Comparison of ENCODE assay signal across 18 cellular contexts in genomic region chr2:170733821-170734600, GRCh38. TPM values are rescaled to one million over a fixed set of nuclear protein-coding genes. Genes with fewer than 3 reads are reported as not detected.
DNase-seq lines count a peak whose midpoint lies in the region; ATAC-seq, FAIRE-seq and TF ChIP-seq lines count a peak whose summit lies in the region.
"Had no signal": no experiment of that assay in that cellular context is flagged by ENCODE, and none has a peak within 500 bp of the region (broad histone marks: within the 10 kb centered on the region; RNA-seq: fewer than 3 reads in every experiment).

No MANE protein-coding gene starts in this region.

- TF ChIP-seq CTCF in HepG2 (CRISPR knock-in tag; IDR thresholded peaks at IDR 0.05) (no peak), right lobe of liver (IDR thresholded peaks at IDR 0.05) (no peak), foreskin keratinocyte (conservative IDR thresholded peaks at IDR 0.05) (no peak)
- no peak for TF ChIP-seq CTCF in activated CD8-positive, alpha-beta T cell treated with anti-CD3 and anti-CD28 coated beads for 36 hours (IDR thresholded peaks at IDR 0.05)

- no peaks in the 10 kb centered on the region for H3K4me1 Mint-ChIP-seq in activated CD8-positive, alpha-beta T cell treated with anti-CD3 and anti-CD28 coated beads for 36 hours (ENCODE audit: low read depth)

- TF ChIP-seq EP300 in HepG2 (IDR thresholded peaks at IDR 0.05; ENCODE audit: low read depth in 2 of 2, low read length in 2 of 2): no peak
- no peak for TF ChIP-seq EP300 in HepG2 (CRISPR knock-in tag; IDR thresholded peaks at IDR 0.05; ENCODE audit: borderline replicate concordance)

- H3K27ac Mint-ChIP-seq in activated CD8-positive, alpha-beta T cell treated with anti-CD3 and anti-CD28 coated beads for 36 hours: no peak overlapping the region
- H3K27ac Mint-ChIP-seq: CD14-positive monocyte; CD8-positive, alpha-beta T cell had no signal

- H4K8ac ChIP-seq in mesendoderm (ENCODE audit: low read depth, low read length): no peak overlapping the region

- no peak overlapping the region for H3K23ac ChIP-seq in mesendoderm (ENCODE audit: low read length)

- no peak overlapping the region for H2AFZ ChIP-seq in HepG2 (ENCODE audit: low read length)

- no peak for FAIRE-seq in HepG2 (lab: Jason Lieb, UNC)
- FAIRE-seq: H1, HTR-8/SVneo had no signal

- no peak overlapping the region for H3K4ac ChIP-seq in mesendoderm (ENCODE audit: low read depth, low read length)

- no peak overlapping the region for H2BK5ac ChIP-seq in mesendoderm (ENCODE audit: low read length)

- H3K27ac ChIP-seq in HepG2 (ENCODE audit: extremely low read length, insufficient read depth, low read length): no peak overlapping the region
- no peak overlapping the region for H3K27ac ChIP-seq in right lobe of liver
- no peak overlapping the region for H3K27ac ChIP-seq in foreskin keratinocyte
- no peak overlapping the region for H3K27ac ChIP-seq in mesendoderm (ENCODE audit: low read depth, low read length)
- H3K27ac ChIP-seq: 22Rv1 had no signal

- 17% methylated on average over 1 of the region's 1 CpG for WGBS in HepG2 (ENCODE audit: low lambda C conversion rate)
- WGBS in right lobe of liver (ENCODE audit: insufficient coverage, low coverage, low lambda C conversion rate, missing lambda C conversion rate): 0% methylated on average over 1 of the region's 1 CpG
- no CpG with 5 or more reads among the region's 1 CpG for WGBS in mesendoderm (ENCODE audit: extremely low coverage, insufficient coverage, low lambda C conversion rate)

- no peak overlapping the region for H2BK120ac ChIP-seq in mesendoderm (ENCODE audit: low read depth, low read length)

- H3K4me3 ChIP-seq in HepG2 (replicated peaks in 1 of 3; ENCODE audit: insufficient read depth in 1 of 3, low read depth in 2 of 3, low read length in 3 of 3): no peak overlapping the region
- no peak overlapping the region for H3K4me3 ChIP-seq in right lobe of liver
- no peak overlapping the region for H3K4me3 ChIP-seq in mesendoderm (ENCODE audit: low read length)
- H3K4me3 ChIP-seq: HAP-1 had no signal

- no peak overlapping the region for H3K18ac ChIP-seq in mesendoderm (ENCODE audit: low read length)

- no peak overlapping the region for H3K56ac ChIP-seq in mesendoderm (ENCODE audit: low read length)

- H3K36me3 ChIP-seq in HepG2 (replicated peaks in 1 of 2; ENCODE audit: control insufficient read depth in 1 of 2, insufficient read depth in 2 of 2, low read length in 2 of 2) (no peaks in the 10 kb centered on the region), right lobe of liver (no peaks in the 10 kb centered on the region), mesendoderm (ENCODE audit: control insufficient read depth, insufficient read depth, low read length) (no peaks in the 10 kb centered on the region)
- H3K36me3 ChIP-seq: HAP-1 had no signal

- no peak overlapping the region for H2AK5ac ChIP-seq in mesendoderm (ENCODE audit: low read length)

- no TSS peak for BruUV-seq in HepG2 (replicated peaks; lab: Mats Ljungman, UMichigan)

- no peak for TF ChIP-seq RAD21 in HepG2 (CRISPR knock-in tag; IDR thresholded peaks at IDR 0.05)

- H3K27me3 Mint-ChIP-seq in activated CD8-positive, alpha-beta T cell treated with anti-CD3 and anti-CD28 coated beads for 36 hours: peaks cover 11% of the 10 kb centered on the region

- DNase-seq in HepG2 (ENCODE audit: low spot score) (no peak), right lobe of liver (no peak), foreskin keratinocyte (peak; percentile 69 to 84), mesendoderm (peak; percentile 9), pons (ENCODE audit: low spot score) (no peak), NCI-H345 (lab: John Stamatoyannopoulos, UW) (no peak)
- DNase-seq in activated CD8-positive, alpha-beta T cell treated with anti-CD3 and anti-CD28 coated beads for 36 hours: no peak
- DNase-seq: CD8-positive, alpha-beta T cell; COR-L47; DMS53 had no signal

- POLR2A ChIA-PET in HepG2 (lab: Yijun Ruan, JAX): no interaction called here
- POLR2A ChIA-PET in activated CD8-positive, alpha-beta T cell treated with anti-CD3 and anti-CD28 coated beads for 36 hours (lab: Charles Lee): no interaction called here

- H3K4me1 ChIP-seq in HepG2 (ENCODE audit: insufficient read depth, low read length) (no peaks in the 10 kb centered on the region), right lobe of liver (no peaks in the 10 kb centered on the region), foreskin keratinocyte (peaks cover 17% of the 10 kb centered on the region), mesendoderm (ENCODE audit: control insufficient read depth, low read depth, low read length) (no peaks in the 10 kb centered on the region)
- H3K4me1 ChIP-seq: HAP-1 had no signal

- no peaks in the 10 kb centered on the region for H3K9me3 Mint-ChIP-seq in activated CD8-positive, alpha-beta T cell treated with anti-CD3 and anti-CD28 coated beads for 36 hours
- H3K9me3 Mint-ChIP-seq: CD8-positive, alpha-beta T cell had no signal

- no peak overlapping the region for H3K4me3 Mint-ChIP-seq in activated CD8-positive, alpha-beta T cell treated with anti-CD3 and anti-CD28 coated beads for 36 hours
- H3K4me3 Mint-ChIP-seq: CD14-positive monocyte; CD8-positive, alpha-beta T cell had no signal

- no peaks in the 10 kb centered on the region for H3K9me3 ChIP-seq in HepG2 (ENCODE audit: low read length)
- no peaks in the 10 kb centered on the region for H3K9me3 ChIP-seq in right lobe of liver
- H3K9me3 ChIP-seq: HAP-1 had no signal

- in situ Hi-C loops in HepG2 (cut with HindIII; ENCODE audit: extremely low pct_ligation_motif_present, low pct_unique_long_range_greater_than_20kb): no loop called here

- H3K9ac ChIP-seq in HepG2 (ENCODE audit: insufficient read depth, low read depth, low read length) (no peak overlapping the region), mesendoderm (ENCODE audit: low read length) (no peak overlapping the region)

- no peaks in the 10 kb centered on the region for H4K20me1 ChIP-seq in HepG2 (ENCODE audit: insufficient read depth, low read length)

- H4K5ac ChIP-seq in mesendoderm (ENCODE audit: low read length): no peak overlapping the region

- H3K27me3 ChIP-seq in HepG2 (ENCODE audit: control insufficient read depth in 1 of 2, insufficient read depth in 2 of 2, low read length in 2 of 2) (no peaks in the 10 kb centered on the region), right lobe of liver (no peaks in the 10 kb centered on the region), foreskin keratinocyte (no peaks in the 10 kb centered on the region), mesendoderm (ENCODE audit: insufficient read depth, low read length, poor library complexity) (no peaks in the 10 kb centered on the region)

- CTCF ChIA-PET in HepG2 (lab: Yijun Ruan, JAX; ENCODE audit: low intra/inter-chr PET ratio, low total read pairs): no interaction called here
- CTCF ChIA-PET in activated CD8-positive, alpha-beta T cell treated with anti-CD3 and anti-CD28 coated beads for 36 hours (lab: Charles Lee): interaction anchor here (1.7 kb wide), 1 partner anchor 78 kb away, joined by 3 read pairs; no protein-coding TSS in a partner anchor

- no peak for TF ChIP-seq POLR2A in HepG2 (IDR thresholded peaks at IDR 0.05; ENCODE audit: insufficient read depth in 1 of 2, low read depth in 2 of 2, low read length in 2 of 2)
- TF ChIP-seq POLR2A in right lobe of liver (IDR thresholded peaks at IDR 0.05): no peak

- no peaks in the 10 kb centered on the region for H3K79me1 ChIP-seq in mesendoderm (ENCODE audit: low read length)

- H2BK15ac ChIP-seq in mesendoderm (replicated peaks; ENCODE audit: low read depth): no peak overlapping the region

- H3K79me2 ChIP-seq in HepG2 (ENCODE audit: insufficient read depth, low read length) (no peaks in the 10 kb centered on the region), mesendoderm (ENCODE audit: control insufficient read depth, insufficient read depth, low read length) (no peaks in the 10 kb centered on the region)

- H3K4me2 ChIP-seq in HepG2 (ENCODE audit: low read depth, low read length): no peak overlapping the region
- no peak overlapping the region for H3K4me2 ChIP-seq in mesendoderm (ENCODE audit: low read length)

- ATAC-seq in HepG2: peak; percentile 42; the same call in 2 of the 3 replicates
- no peak for ATAC-seq in right lobe of liver
- ATAC-seq in foreskin keratinocyte: no peak
- ATAC-seq in activated CD8-positive, alpha-beta T cell treated with anti-CD3 and anti-CD28 coated beads for 36 hours: no peak
- ATAC-seq in HG03565 (IDR thresholded peaks at IDR 0.05; ENCODE audit: unreplicated experiment): no peak
- ATAC-seq: CD8-positive, alpha-beta T cell had no signal

- intact Hi-C loops in HepG2 (cut with micrococcal nuclease; ENCODE audit: unreplicated experiment) (no loop called here), right lobe of liver (cut with DNase I) (no loop called here)
- intact Hi-C loops in activated CD8-positive, alpha-beta T cell treated with anti-CD3 and anti-CD28 coated beads for 36 hours (cut with micrococcal nuclease): no loop called here

- no peaks in the 10 kb centered on the region for H3K36me3 Mint-ChIP-seq in activated CD8-positive, alpha-beta T cell treated with anti-CD3 and anti-CD28 coated beads for 36 hours (ENCODE audit: low read depth)
- H3K36me3 Mint-ChIP-seq: CD14-positive monocyte; CD8-positive, alpha-beta T cell had no signal

RNA-seq across cellular contexts. Expression of gene SP5, which starts 18.9 kb away (rescaled TPM):
- total RNA-seq in HepG2 (2016; rRNA removed; fragmentation: Illumina TruSeq; extraction: Trizol) (86.9 and 119 TPM in 2 replicates), right lobe of liver (10 to 100 TPM in 1 of 6 experiments, 1 to 10 TPM in 5; 1.4 to 16.0 (median 1.9) TPM), foreskin keratinocyte (0.07 TPM in 1 of 2 replicates, not detected in the other)
- total RNA-seq in HepG2 (2016; cell fraction: cytosol; rRNA removed; fragmentation: Illumina TruSeq; extraction: Trizol; ENCODE audit: low read depth): 64.4 and 65.1 TPM in 2 replicates
- total RNA-seq in HepG2 (2016; cell fraction: insoluble cytoplasmic fraction; rRNA removed; fragmentation: Illumina TruSeq; extraction: Trizol): 88.6 and 124 TPM in 2 replicates
- total RNA-seq in HepG2 (2016; cell fraction: membrane; rRNA removed; fragmentation: Illumina TruSeq; extraction: Trizol): 116 and 154 TPM in 2 replicates
- 66.7 and 66.9 TPM in 2 replicates for total RNA-seq in HepG2 (2016; cell fraction: nucleus; rRNA removed; fragmentation: Illumina TruSeq; extraction: Trizol)
- polyA plus RNA-seq in HepG2 (2011; rRNA removed) (50.8 and 52.3 TPM in 2 replicates), foreskin keratinocyte (0.03 TPM in 2 replicates)
- 37.8 and 80.3 TPM in 2 replicates for polyA plus RNA-seq in HepG2 (2011; cell fraction: cytosol; rRNA removed)
- 69.4 and 108 TPM in 2 replicates for polyA plus RNA-seq in HepG2 (2011; cell fraction: nucleus; rRNA removed)
- polyA plus RNA-seq in HepG2 (2012): 78.5 and 105 TPM in 2 replicates
- polyA plus RNA-seq in HepG2 (2016; cell fraction: cytosol; fragmentation: Illumina TruSeq; extraction: Trizol; ENCODE audit: low read depth): 52.2 and 60.9 TPM in 2 replicates
- polyA plus RNA-seq in HepG2 (2016; cell fraction: insoluble cytoplasmic fraction; fragmentation: Illumina TruSeq; extraction: Trizol; ENCODE audit: low read depth): 151 and 153 TPM in 2 replicates
- 94.4 and 101 TPM in 2 replicates for polyA plus RNA-seq in HepG2 (2016; cell fraction: membrane; fragmentation: Illumina TruSeq; extraction: Trizol; ENCODE audit: low read depth)
- polyA plus RNA-seq in HepG2 (2016; cell fraction: nucleus; fragmentation: Illumina TruSeq; extraction: Trizol; ENCODE audit: insufficient read depth, low read depth): 128 and 147 TPM in 2 replicates
- 0.09 and 136 TPM in 2 replicates for polyA minus RNA-seq in HepG2 (2011; rRNA and poly(A)+ RNA removed; ENCODE audit: low replicate concordance)
- polyA minus RNA-seq in HepG2 (2011; cell fraction: cytosol; rRNA and poly(A)+ RNA removed): 71.0 and 98.0 TPM in 2 replicates
- polyA minus RNA-seq in HepG2 (2011; cell fraction: nucleus; rRNA and poly(A)+ RNA removed): 42.4 and 69.9 TPM in 2 replicates
- polyA plus RNA-seq in mesendoderm (2013, experiment 1 of 2): 176 TPM
- 197 TPM for polyA plus RNA-seq in mesendoderm (2013, experiment 2 of 2)
- not detected for total RNA-seq in activated CD8-positive, alpha-beta T cell treated with anti-CD3 and anti-CD28 coated beads for 36 hours
- total RNA-seq: A673; CD8-positive, alpha-beta T cell; H1 had no signal
- polyA plus RNA-seq: BJ, CD14-positive monocyte had no signal

RNA-seq across cellular contexts. Expression of gene ERICH2, which starts 36.2 kb away (rescaled TPM):
- total RNA-seq in HepG2 (2016; rRNA removed; fragmentation: Illumina TruSeq; extraction: Trizol) (not detected in 2 replicates), right lobe of liver (1 to 10 TPM in 2 of 6 experiments, under 1 TPM in 1, not detected in 3; 0.53 to 1.2 (median 1.1) TPM), foreskin keratinocyte (1.3 and 2.5 TPM in 2 replicates)
- not detected in 2 replicates for total RNA-seq in HepG2 (2016; cell fraction: cytosol; rRNA removed; fragmentation: Illumina TruSeq; extraction: Trizol; ENCODE audit: low read depth)
- not detected in 2 replicates for total RNA-seq in HepG2 (2016; cell fraction: insoluble cytoplasmic fraction; rRNA removed; fragmentation: Illumina TruSeq; extraction: Trizol)
- total RNA-seq in HepG2 (2016; cell fraction: membrane; rRNA removed; fragmentation: Illumina TruSeq; extraction: Trizol): not detected in 2 replicates
- not detected in 2 replicates for total RNA-seq in HepG2 (2016; cell fraction: nucleus; rRNA removed; fragmentation: Illumina TruSeq; extraction: Trizol)
- polyA plus RNA-seq in HepG2 (2011; rRNA removed) (not detected in 2 replicates), foreskin keratinocyte (2.0 and 2.9 TPM in 2 replicates)
- not detected in 2 replicates for polyA plus RNA-seq in HepG2 (2011; cell fraction: cytosol; rRNA removed)
- not detected in 2 replicates for polyA plus RNA-seq in HepG2 (2011; cell fraction: nucleus; rRNA removed)
- polyA plus RNA-seq in HepG2 (2012): not detected in 2 replicates
- not detected in 2 replicates for polyA plus RNA-seq in HepG2 (2016; cell fraction: cytosol; fragmentation: Illumina TruSeq; extraction: Trizol; ENCODE audit: low read depth)
- not detected in 2 replicates for polyA plus RNA-seq in HepG2 (2016; cell fraction: insoluble cytoplasmic fraction; fragmentation: Illumina TruSeq; extraction: Trizol; ENCODE audit: low read depth)
- not detected in 2 replicates for polyA plus RNA-seq in HepG2 (2016; cell fraction: membrane; fragmentation: Illumina TruSeq; extraction: Trizol; ENCODE audit: low read depth)
- not detected in 2 replicates for polyA plus RNA-seq in HepG2 (2016; cell fraction: nucleus; fragmentation: Illumina TruSeq; extraction: Trizol; ENCODE audit: insufficient read depth, low read depth)
- not detected in 2 replicates for polyA minus RNA-seq in HepG2 (2011; rRNA and poly(A)+ RNA removed; ENCODE audit: low replicate concordance)
- polyA minus RNA-seq in HepG2 (2011; cell fraction: cytosol; rRNA and poly(A)+ RNA removed): not detected in 2 replicates
- polyA minus RNA-seq in HepG2 (2011; cell fraction: nucleus; rRNA and poly(A)+ RNA removed): not detected in 2 replicates
- 4.9 TPM for polyA plus RNA-seq in mesendoderm (2013, experiment 1 of 2)
- 4.9 TPM for polyA plus RNA-seq in mesendoderm (2013, experiment 2 of 2)
- not detected for total RNA-seq in activated CD8-positive, alpha-beta T cell treated with anti-CD3 and anti-CD28 coated beads for 36 hours
- total RNA-seq: A673; CD8-positive, alpha-beta T cell had no signal
- polyA plus RNA-seq: BJ, CD14-positive monocyte had no signal

Comparison
In these comparisons a context has a peak if more than half of its experiments do, and no peak if none do; other contexts are left out.
1. DNase-seq: peak in foreskin keratinocyte (2 of 2) and mesendoderm (single experiment); none in HepG2 (single experiment), right lobe of liver (0 of 3), pons (single experiment), activated CD8-positive, alpha-beta T cell treated with anti-CD3 and anti-CD28 coated beads for 36 hours (single experiment) and NCI-H345 (single experiment).